Comparison of ENCODE assay signal across 10 cellular contexts in genomic region chr1:89945852-89946476, GRCh38. TPM values are rescaled to one million over a fixed set of nuclear protein-coding genes. Genes with fewer than 3 reads are reported as not detected.
DNase-seq lines count a peak whose midpoint lies in the region; ATAC-seq and TF ChIP-seq lines count a peak whose summit lies in the region.
"Had no signal": no experiment of that assay in that cellular context is flagged by ENCODE, and none has a peak within 500 bp of the region (broad histone marks: within the 10 kb centered on the region; RNA-seq: fewer than 3 reads in every experiment).

No MANE protein-coding gene starts in this region.

- no peak for TF ChIP-seq CTCF in activated CD8-positive, alpha-beta T cell treated with anti-CD3 and anti-CD28 coated beads for 36 hours (IDR thresholded peaks at IDR 0.05)
- no peak for TF ChIP-seq CTCF in smooth muscle cell (IDR thresholded peaks at IDR 0.05; ENCODE audit: borderline replicate concordance, insufficient read depth, poor library complexity, severe bottlenecking)

- no peak overlapping the region for H2AFZ ChIP-seq in smooth muscle cell (ENCODE audit: low read depth)

- WGBS in smooth muscle cell (ENCODE audit: low lambda C conversion rate), result 67% methylated on average over 5 of the region's 5 CpGs

- no peak overlapping the region for H3K4me3 Mint-ChIP-seq in activated CD8-positive, alpha-beta T cell treated with anti-CD3 and anti-CD28 coated beads for 36 hours
- H3K4me3 Mint-ChIP-seq in activated CD8-positive, alpha-beta T cell treated with anti-CD3 and anti-CD28 coated beads, Interleukin-2, amount 10 ng/mL, durations not matched to agents 7 days and 5 days, result no peak overlapping the region
- H3K4me3 Mint-ChIP-seq: brain, T-cell had no signal

- peaks cover 19% of the 10 kb centered on the region for H3K4me1 ChIP-seq in smooth muscle cell (ENCODE audit: low read depth)
- H3K4me1 ChIP-seq in SJCRH30, result peaks cover 12% of the 10 kb centered on the region

- H3K4me1 Mint-ChIP-seq in activated CD8-positive, alpha-beta T cell treated with anti-CD3 and anti-CD28 coated beads for 36 hours (ENCODE audit: low read depth), result peaks cover 4% of the 10 kb centered on the region
- peaks cover 1% of the 10 kb centered on the region for H3K4me1 Mint-ChIP-seq in activated CD8-positive, alpha-beta T cell treated with anti-CD3 and anti-CD28 coated beads, Interleukin-2, amount 10 ng/mL, durations not matched to agents 7 days and 5 days (ENCODE audit: low read depth)
- H3K4me1 Mint-ChIP-seq: T-cell had no signal

- peak overlapping the region; percentile 60 for H3K27ac ChIP-seq in smooth muscle cell (ENCODE audit: low read depth)
- H3K27ac ChIP-seq in SJCRH30, result no peak overlapping the region

- ATAC-seq in activated CD8-positive, alpha-beta T cell treated with anti-CD3 and anti-CD28 coated beads for 36 hours, result peak; percentile 60
- no peak for ATAC-seq in activated CD8-positive, alpha-beta T cell treated with anti-CD3 and anti-CD28 coated beads, Interleukin-2, amount 10 ng/mL, durations not matched to agents 7 days and 5 days
- ATAC-seq in HG02571 (IDR thresholded peaks at IDR 0.05; ENCODE audit: unreplicated experiment), result peak; percentile 87
- ATAC-seq: T-cell had no signal

- H3K9me3 ChIP-seq in smooth muscle cell (replicated peaks; ENCODE audit: low read depth), result no peaks in the 10 kb centered on the region
- no peaks in the 10 kb centered on the region for H3K9me3 ChIP-seq in SJCRH30 (replicated peaks)

- H4K20me1 ChIP-seq in smooth muscle cell (ENCODE audit: low read depth), result no peaks in the 10 kb centered on the region

- POLR2A ChIA-PET in activated CD8-positive, alpha-beta T cell treated with anti-CD3 and anti-CD28 coated beads for 36 hours (lab: Charles Lee), result no interaction called here
- POLR2A ChIA-PET in activated CD8-positive, alpha-beta T cell treated with anti-CD3 and anti-CD28 coated beads, Interleukin-2, amount 10 ng/mL, durations not matched to agents 7 days and 5 days (lab: Charles Lee), result interaction anchor here (0.6 kb wide), 1 partner anchor 77 kb away, joined by 3 read pairs; no protein-coding TSS in a partner anchor

- intact Hi-C loops in activated CD8-positive, alpha-beta T cell treated with anti-CD3 and anti-CD28 coated beads for 36 hours (cut with micrococcal nuclease), result no loop called here

- H3K4me2 ChIP-seq in smooth muscle cell, result no peak overlapping the region

- H3K36me3 ChIP-seq in smooth muscle cell (ENCODE audit: low read depth) (no peaks in the 10 kb centered on the region), SJCRH30 (no peaks in the 10 kb centered on the region)

- DNase-seq in activated CD8-positive, alpha-beta T cell treated with anti-CD3 and anti-CD28 coated beads for 36 hours, result no peak
- no peak for DNase-seq in activated CD8-positive, alpha-beta T cell treated with anti-CD3 and anti-CD28 coated beads, Interleukin-2, amount 10 ng/mL, durations not matched to agents 7 days and 5 days
- DNase-seq in HT1080 (ENCODE audit: low read depth) (peak; percentile 70), smooth muscle cell (lab: John Stamatoyannopoulos, UW; ENCODE audit: unreplicated experiment) (no peak), SJCRH30 (no peak), T1000 (lab: John Stamatoyannopoulos, UW) (no peak), NCI-H2227 treated with DMSO at 0.1 percent for 48 hours (lab: John Stamatoyannopoulos, UW) (no peak)
- DNase-seq: T-cell had no signal

- H3K27me3 Mint-ChIP-seq in activated CD8-positive, alpha-beta T cell treated with anti-CD3 and anti-CD28 coated beads for 36 hours, result no peaks in the 10 kb centered on the region
- no peaks in the 10 kb centered on the region for H3K27me3 Mint-ChIP-seq in activated CD8-positive, alpha-beta T cell treated with anti-CD3 and anti-CD28 coated beads, Interleukin-2, amount 10 ng/mL, durations not matched to agents 7 days and 5 days (ENCODE audit: low read depth)
- H3K27me3 Mint-ChIP-seq: T-cell had no signal

- H3K79me2 ChIP-seq in smooth muscle cell (ENCODE audit: low read depth), result no peaks in the 10 kb centered on the region

- peaks cover 8% of the 10 kb centered on the region for H3F3A ChIP-seq in smooth muscle cell (ENCODE audit: low read depth)

- no peaks in the 10 kb centered on the region for H3K27me3 ChIP-seq in smooth muscle cell (ENCODE audit: low read depth)
- no peaks in the 10 kb centered on the region for H3K27me3 ChIP-seq in SJCRH30

- CTCF ChIA-PET in activated CD8-positive, alpha-beta T cell treated with anti-CD3 and anti-CD28 coated beads for 36 hours (lab: Charles Lee), result no interaction called here
- CTCF ChIA-PET in activated CD8-positive, alpha-beta T cell treated with anti-CD3 and anti-CD28 coated beads, Interleukin-2, amount 10 ng/mL, durations not matched to agents 7 days and 5 days (lab: Charles Lee), result interaction anchor here (1.5 to 1.6 kb wide), 2 partner anchors 99 to 103 kb away, joined by 5 read pairs; no protein-coding TSS in a partner anchor

- H3K4me3 ChIP-seq in smooth muscle cell, result no peak overlapping the region
- H3K4me3 ChIP-seq in SJCRH30, result no peak overlapping the region

- H3K27ac Mint-ChIP-seq in activated CD8-positive, alpha-beta T cell treated with anti-CD3 and anti-CD28 coated beads for 36 hours, result no peak overlapping the region
- no peak overlapping the region for H3K27ac Mint-ChIP-seq in activated CD8-positive, alpha-beta T cell treated with anti-CD3 and anti-CD28 coated beads, Interleukin-2, amount 10 ng/mL, durations not matched to agents 7 days and 5 days
- H3K27ac Mint-ChIP-seq: brain, T-cell had no signal

- H3K9ac ChIP-seq in smooth muscle cell (ENCODE audit: low read depth), result no peak overlapping the region

- H3K9me3 Mint-ChIP-seq in activated CD8-positive, alpha-beta T cell treated with anti-CD3 and anti-CD28 coated beads for 36 hours, result no peaks in the 10 kb centered on the region
- no peaks in the 10 kb centered on the region for H3K9me3 Mint-ChIP-seq in activated CD8-positive, alpha-beta T cell treated with anti-CD3 and anti-CD28 coated beads, Interleukin-2, amount 10 ng/mL, durations not matched to agents 7 days and 5 days (ENCODE audit: insufficient read depth)
- H3K9me3 Mint-ChIP-seq: brain, T-cell had no signal

- no peaks in the 10 kb centered on the region for H3K36me3 Mint-ChIP-seq in activated CD8-positive, alpha-beta T cell treated with anti-CD3 and anti-CD28 coated beads for 36 hours (ENCODE audit: low read depth)
- H3K36me3 Mint-ChIP-seq in activated CD8-positive, alpha-beta T cell treated with anti-CD3 and anti-CD28 coated beads, Interleukin-2, amount 10 ng/mL, durations not matched to agents 7 days and 5 days (ENCODE audit: low read depth), result no peaks in the 10 kb centered on the region
- H3K36me3 Mint-ChIP-seq: brain, T-cell had no signal

RNA-seq across cellular contexts. Expression of gene ZNF326, which starts 48.9 kb away (rescaled TPM):
- total RNA-seq in activated CD8-positive, alpha-beta T cell treated with anti-CD3 and anti-CD28 coated beads for 36 hours, result 10 to 100 TPM; 21.1 to 21.4 TPM
- 10 to 100 TPM; 18.1 TPM for total RNA-seq in activated CD8-positive, alpha-beta T cell treated with anti-CD3 and anti-CD28 coated beads, Interleukin-2, amount 10 ng/mL, durations not matched to agents 7 days and 5 days
- total RNA-seq in HT1080 (2014; rRNA removed; shearing (Covaris generic)), result 3.9 and 5.5 TPM in 2 replicates
- polyA plus RNA-seq in HT1080 (2015; cell fraction: cytosol; rRNA removed), result 18.5 and 22.4 TPM in 2 replicates
- 39.1 and 41.4 TPM in 2 replicates for polyA plus RNA-seq in HT1080 (2015; cell fraction: nucleus; rRNA removed)
- 11.3 and 12.8 TPM in 2 replicates for total RNA-seq in smooth muscle cell
- polyA plus RNA-seq in smooth muscle cell, result 7.7 and 11.9 TPM in 2 replicates
- 20.6 and 25.8 TPM in 2 replicates for total RNA-seq in SJCRH30 (2014; rRNA removed; shearing (Covaris generic))
